ENCODE assay signal across 1 cellular context in genomic region chr5:131114754-131115153, GRCh38.
TF ChIP-seq lines count a peak whose summit lies in the region.

No MANE protein-coding gene starts in this region.

TF ChIP-seq in HepG2, 621 proteins besides CTCF, POLR2A, EP300 and RAD21 (continued from another document):
- TF ChIP-seq THAP7 (CRISPR knock-in tag; IDR thresholded peaks at IDR 0.05) (no peak), GMEB2 (CRISPR knock-in tag; IDR thresholded peaks at IDR 0.05; ENCODE audit: low read depth) (no peak), GATA4 (IDR thresholded peaks at IDR 0.05; ENCODE audit: borderline replicate concordance, low read depth) (no peak), ZNF841 (CRISPR knock-in tag; IDR thresholded peaks at IDR 0.05; ENCODE audit: borderline replicate concordance) (no peak), PRDM10 (CRISPR knock-in tag; IDR thresholded peaks at IDR 0.05; ENCODE audit: low read depth) (no peak), ZNF282 (IDR thresholded peaks at IDR 0.05; ENCODE audit: partially characterized antibody) (no peak), ZNF75D (CRISPR knock-in tag; IDR thresholded peaks at IDR 0.05; ENCODE audit: borderline replicate concordance) (no peak), GFI1 (CRISPR knock-in tag; IDR thresholded peaks at IDR 0.05; ENCODE audit: borderline replicate concordance) (no peak), ZNF720 (CRISPR knock-in tag; IDR thresholded peaks at IDR 0.05) (no peak), WIZ (CRISPR knock-in tag; IDR thresholded peaks at IDR 0.05) (no peak), NBN (conservative IDR thresholded peaks at IDR 0.05) (no peak), ZBED4 (CRISPR knock-in tag; IDR thresholded peaks at IDR 0.05; ENCODE audit: borderline replicate concordance) (no peak), USF2 (IDR thresholded peaks at IDR 0.05; ENCODE audit: low read depth, low read length) (no peak), USF2 (CRISPR knock-in tag; IDR thresholded peaks at IDR 0.05; ENCODE audit: borderline replicate concordance) (no peak)
